Comparison of ENCODE assay signal across 8 cellular contexts in the genomic region with DNA sequence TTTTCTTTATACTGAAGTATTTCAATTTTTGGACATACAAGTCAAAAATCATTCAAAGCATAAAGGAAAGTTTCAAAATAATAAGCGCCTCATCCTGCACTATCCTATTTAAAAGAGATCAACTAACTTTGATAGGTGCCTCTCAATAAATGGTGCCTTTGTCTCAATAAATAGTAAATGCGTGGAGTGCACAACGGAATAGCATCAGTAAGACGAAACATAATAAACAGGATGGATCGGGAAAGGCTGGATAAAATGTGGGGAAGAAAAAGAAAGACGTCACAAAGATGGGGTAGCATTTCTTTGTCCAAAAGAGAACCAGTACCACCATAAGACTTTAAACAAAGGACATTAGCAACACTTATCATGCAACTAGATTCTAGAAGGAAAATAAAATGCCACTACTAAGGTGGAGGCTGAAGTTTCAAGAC. TPM values are rescaled to one million over a fixed set of nuclear protein-coding genes. Genes with fewer than 3 reads are reported as not detected.
DNase-seq lines count a peak whose midpoint lies in the region; FAIRE-seq and TF ChIP-seq lines count a peak whose summit lies in the region.

No MANE protein-coding gene starts in this region.

- TF ChIP-seq CTCF in NB4 (IDR thresholded peaks at IDR 0.05; ENCODE audit: low read depth, low read length) = no peak
- no peak for TF ChIP-seq CTCF in endothelial cell (IDR thresholded peaks at IDR 0.05; ENCODE audit: unreplicated experiment)
- TF ChIP-seq CTCF in ovary (IDR thresholded peaks at IDR 0.05) = no peak

- H3K4me1 Mint-ChIP-seq in endothelial cell (ENCODE audit: unreplicated experiment) = peaks cover 34% of the 10 kb centered on the region

- TF ChIP-seq EP300 in ovary (IDR thresholded peaks at IDR 0.05) = no peak

- peak overlapping the region; percentile 25 for H3K27ac Mint-ChIP-seq in endothelial cell (ENCODE audit: unreplicated experiment)

- WGBS in ovary, 3 donors = 7 to 10% (median 8%) methylated on average over 6 of the region's 6 CpGs

- H3K27me3 ChIP-seq in ovary = no peaks in the 10 kb centered on the region

- H3K4me3 Mint-ChIP-seq in endothelial cell (ENCODE audit: unreplicated experiment) = peak overlapping the region; percentile 90

- H3K27ac ChIP-seq in ovary = peak overlapping the region; percentile 34 to 85

- H3K4me1 ChIP-seq in ovary (ENCODE audit: insufficient read depth) = no peaks in the 10 kb centered on the region

- no peaks in the 10 kb centered on the region for H3K36me3 ChIP-seq in ovary

- H3K4me3 ChIP-seq in NB4 (ENCODE audit: low read depth, low read length) = peak overlapping the region; percentile 43
- peak overlapping the region; percentile 90 for H3K4me3 ChIP-seq in ovary

- peaks cover 5% of the 10 kb centered on the region for H3K27me3 Mint-ChIP-seq in endothelial cell (ENCODE audit: unreplicated experiment)

- intact Hi-C loops in ovary (cut with DNase I) = loop anchor here in 1 of 4 donors (10.0 kb wide), 1 partner anchor 379 kb away; the partner anchor contains the start of gene CCDC71L

- TF ChIP-seq POLR2A in NB4 (IDR thresholded peaks at IDR 0.05; ENCODE audit: extremely low read depth, insufficient read length) (no peak), ovary (IDR thresholded peaks at IDR 0.05) (no peak)

- H3K36me3 Mint-ChIP-seq in endothelial cell (ENCODE audit: low read depth, unreplicated experiment) = peaks cover 14% of the 10 kb centered on the region

- DNase-seq in COLO829 (ENCODE audit: low spot score) (peak; percentile 45), NB4 (ENCODE audit: low read depth) (no peak), endothelial cell (ENCODE audit: low spot score) (no peak), ovary (no peak), glomerular visceral epithelial cell (ENCODE audit: extremely low spot score) (no peak), NOMO-1 treated with DMSO at 0.1 percent for 48 hours (lab: John Stamatoyannopoulos, UW; ENCODE audit: unreplicated experiment) (no peak), HTR-8/SVneo (ENCODE audit: insufficient read length, low spot score) (no peak), NCI-H2196 (lab: John Stamatoyannopoulos, UW; ENCODE audit: unreplicated experiment) (no peak)

- H3K9me3 ChIP-seq in ovary = no peaks in the 10 kb centered on the region

- no peak for FAIRE-seq in HTR-8/SVneo (lab: Jason Lieb, UNC)

- H3K9me3 Mint-ChIP-seq in endothelial cell (ENCODE audit: unreplicated experiment) = no peaks in the 10 kb centered on the region

RNA-seq across cellular contexts. Expression of gene PRKAR2B, which starts 0.6 kb away (rescaled TPM):
- 28.4 TPM for total RNA-seq in endothelial cell (ENCODE audit: unreplicated experiment)
- 10 to 100 TPM; 31.7 to 58.4 (median 43.7) TPM for total RNA-seq in ovary
- polyA plus RNA-seq in ovary = 10 to 100 TPM; 24.2 to 84.9 TPM
